1 cellular context compared by ENCODE assay signal in genomic region chr7:66281678-66282593, GRCh38.
TF ChIP-seq lines count a peak whose summit lies in the region.

No MANE protein-coding gene starts in this region.

TF ChIP-seq in K562, 482 proteins besides CTCF, POLR2A, EP300 and RAD21 (continued from another document and continues in another):
- no peak for TF ChIP-seq HMBOX1 (IDR thresholded peaks at IDR 0.05)
- TF ChIP-seq ZFX (CRISPR knock-in tag; IDR thresholded peaks at IDR 0.05) = no peak
- no peak for TF ChIP-seq STAT6 (CRISPR knock-in tag; IDR thresholded peaks at IDR 0.05)
- peak; percentile 65; the same call in 1 of the 2 replicates for TF ChIP-seq EHMT2 (IDR thresholded peaks at IDR 0.05)
- TF ChIP-seq SMARCA4 (IDR thresholded peaks at IDR 0.05) = peak; percentile 82
- no peak for TF ChIP-seq BDP1 (IDR thresholded peaks at IDR 0.05; ENCODE audit: insufficient read depth, insufficient read length)
- no peak for TF ChIP-seq ZNF212 (CRISPR knock-in tag; IDR thresholded peaks at IDR 0.05)
- no peak for TF ChIP-seq PRMT5 (CRISPR knock-in tag; IDR thresholded peaks at IDR 0.05)
- no peak for TF ChIP-seq SMARCB1 (IDR thresholded peaks at IDR 0.05; ENCODE audit: insufficient read length, low read depth)
- TF ChIP-seq SMAD2 (IDR thresholded peaks at IDR 0.05; ENCODE audit: low read depth, low read length) = no peak
- no peak for TF ChIP-seq FOXK2 (conservative IDR thresholded peaks at IDR 0.05 in 1 of 2, IDR thresholded peaks at IDR 0.05 in 1 of 2; ENCODE audit: low read depth in 2 of 2)
- TF ChIP-seq, protein P1, sequence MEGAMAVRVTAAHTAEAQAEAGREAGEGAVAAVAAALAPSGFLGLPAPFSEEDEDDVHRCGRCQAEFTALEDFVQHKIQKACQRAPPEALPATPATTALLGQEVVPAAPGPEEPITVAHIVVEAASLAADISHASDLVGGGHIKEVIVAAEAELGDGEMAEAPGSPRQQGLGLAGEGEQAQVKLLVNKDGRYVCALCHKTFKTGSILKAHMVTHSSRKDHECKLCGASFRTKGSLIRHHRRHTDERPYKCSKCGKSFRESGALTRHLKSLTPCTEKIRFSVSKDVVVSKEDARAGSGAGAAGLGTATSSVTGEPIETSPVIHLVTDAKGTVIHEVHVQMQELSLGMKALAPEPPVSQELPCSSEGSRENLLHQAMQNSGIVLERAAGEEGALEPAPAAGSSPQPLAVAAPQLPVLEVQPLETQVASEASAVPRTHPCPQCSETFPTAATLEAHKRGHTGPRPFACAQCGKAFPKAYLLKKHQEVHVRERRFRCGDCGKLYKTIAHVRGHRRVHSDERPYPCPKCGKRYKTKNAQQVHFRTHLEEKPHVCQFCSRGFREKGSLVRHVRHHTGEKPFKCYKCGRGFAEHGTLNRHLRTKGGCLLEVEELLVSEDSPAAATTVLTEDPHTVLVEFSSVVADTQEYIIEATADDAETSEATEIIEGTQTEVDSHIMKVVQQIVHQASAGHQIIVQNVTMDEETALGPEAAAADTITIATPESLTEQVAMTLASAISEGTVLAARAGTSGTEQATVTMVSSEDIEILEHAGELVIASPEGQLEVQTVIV (CRISPR knock-in tag; IDR thresholded peaks at IDR 0.05; ENCODE audit: borderline replicate concordance) = no peak
- TF ChIP-seq PREB (CRISPR knock-in tag; IDR thresholded peaks at IDR 0.05) = no peak
- TF ChIP-seq, protein P2, sequence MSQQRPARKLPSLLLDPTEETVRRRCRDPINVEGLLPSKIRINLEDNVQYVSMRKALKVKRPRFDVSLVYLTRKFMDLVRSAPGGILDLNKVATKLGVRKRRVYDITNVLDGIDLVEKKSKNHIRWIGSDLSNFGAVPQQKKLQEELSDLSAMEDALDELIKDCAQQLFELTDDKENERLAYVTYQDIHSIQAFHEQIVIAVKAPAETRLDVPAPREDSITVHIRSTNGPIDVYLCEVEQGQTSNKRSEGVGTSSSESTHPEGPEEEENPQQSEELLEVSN (IDR thresholded peaks at IDR 0.05; ENCODE audit: borderline replicate concordance in 1 of 2, extremely low read depth in 1 of 2, insufficient read depth in 1 of 2, insufficient read length in 1 of 2, low read depth in 1 of 2, low read length in 1 of 2, poor library complexity in 1 of 2, severe bottlenecking in 1 of 2) = no peak
- TF ChIP-seq NR2C1 (IDR thresholded peaks at IDR 0.05) = no peak
- no peak for TF ChIP-seq NR2C1 (tag; IDR thresholded peaks at IDR 0.05)
- TF ChIP-seq FOXO4 (CRISPR knock-in tag; IDR thresholded peaks at IDR 0.05) = no peak
- TF ChIP-seq MAZ (CRISPR knock-in tag; conservative IDR thresholded peaks at IDR 0.05 in 1 of 2, IDR thresholded peaks at IDR 0.05 in 1 of 2) = 0 out of 4 replicates have a peak, but pooled peaks of 1 of the 2 experiments have one; percentile 36
- no peak for TF ChIP-seq ZNF146 (CRISPR knock-in tag; IDR thresholded peaks at IDR 0.05; ENCODE audit: unreplicated experiment)
- TF ChIP-seq ZKSCAN1 (IDR thresholded peaks at IDR 0.05; ENCODE audit: low read depth, low read length) = no peak
- no peak for TF ChIP-seq NEUROD1 (IDR thresholded peaks at IDR 0.05; ENCODE audit: borderline replicate concordance, low read depth, low read length, partially characterized antibody)
- peak; percentile 67 for TF ChIP-seq ZNF395 (CRISPR knock-in tag; IDR thresholded peaks at IDR 0.05)
- TF ChIP-seq STAT5A (IDR thresholded peaks at IDR 0.05; ENCODE audit: borderline replicate concordance, low read length) = no peak
- TF ChIP-seq CEBPG (CRISPR knock-in tag; IDR thresholded peaks at IDR 0.05) = no peak
- no peak for TF ChIP-seq CEBPG (tag; conservative IDR thresholded peaks at IDR 0.05 in 1 of 2, IDR thresholded peaks at IDR 0.05 in 1 of 2)
- peak; percentile 32; the same call in 1 of the 2 replicates for TF ChIP-seq PTTG1 (tag; IDR thresholded peaks at IDR 0.05; ENCODE audit: low read depth)
- no peak for TF ChIP-seq NCOR1 (IDR thresholded peaks at IDR 0.05)
- TF ChIP-seq, protein P3, sequence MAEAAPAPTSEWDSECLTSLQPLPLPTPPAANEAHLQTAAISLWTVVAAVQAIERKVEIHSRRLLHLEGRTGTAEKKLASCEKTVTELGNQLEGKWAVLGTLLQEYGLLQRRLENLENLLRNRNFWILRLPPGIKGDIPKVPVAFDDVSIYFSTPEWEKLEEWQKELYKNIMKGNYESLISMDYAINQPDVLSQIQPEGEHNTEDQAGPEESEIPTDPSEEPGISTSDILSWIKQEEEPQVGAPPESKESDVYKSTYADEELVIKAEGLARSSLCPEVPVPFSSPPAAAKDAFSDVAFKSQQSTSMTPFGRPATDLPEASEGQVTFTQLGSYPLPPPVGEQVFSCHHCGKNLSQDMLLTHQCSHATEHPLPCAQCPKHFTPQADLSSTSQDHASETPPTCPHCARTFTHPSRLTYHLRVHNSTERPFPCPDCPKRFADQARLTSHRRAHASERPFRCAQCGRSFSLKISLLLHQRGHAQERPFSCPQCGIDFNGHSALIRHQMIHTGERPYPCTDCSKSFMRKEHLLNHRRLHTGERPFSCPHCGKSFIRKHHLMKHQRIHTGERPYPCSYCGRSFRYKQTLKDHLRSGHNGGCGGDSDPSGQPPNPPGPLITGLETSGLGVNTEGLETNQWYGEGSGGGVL (CRISPR knock-in tag; IDR thresholded peaks at IDR 0.05) = no peak
- peak; percentile 57 for TF ChIP-seq ARID1B (IDR thresholded peaks at IDR 0.05)
- no peak for TF ChIP-seq YY1 (IDR thresholded peaks at IDR 0.05; ENCODE audit: borderline replicate concordance in 1 of 3, control insufficient read depth in 1 of 3, extremely low read depth in 1 of 3, insufficient read depth in 3 of 3, insufficient read length in 1 of 3, insufficient replicate concordance in 2 of 3, low read depth in 1 of 3, low read length in 2 of 3)
- no peak for TF ChIP-seq ZBTB2 (IDR thresholded peaks at IDR 0.05)
- TF ChIP-seq, protein P4, sequence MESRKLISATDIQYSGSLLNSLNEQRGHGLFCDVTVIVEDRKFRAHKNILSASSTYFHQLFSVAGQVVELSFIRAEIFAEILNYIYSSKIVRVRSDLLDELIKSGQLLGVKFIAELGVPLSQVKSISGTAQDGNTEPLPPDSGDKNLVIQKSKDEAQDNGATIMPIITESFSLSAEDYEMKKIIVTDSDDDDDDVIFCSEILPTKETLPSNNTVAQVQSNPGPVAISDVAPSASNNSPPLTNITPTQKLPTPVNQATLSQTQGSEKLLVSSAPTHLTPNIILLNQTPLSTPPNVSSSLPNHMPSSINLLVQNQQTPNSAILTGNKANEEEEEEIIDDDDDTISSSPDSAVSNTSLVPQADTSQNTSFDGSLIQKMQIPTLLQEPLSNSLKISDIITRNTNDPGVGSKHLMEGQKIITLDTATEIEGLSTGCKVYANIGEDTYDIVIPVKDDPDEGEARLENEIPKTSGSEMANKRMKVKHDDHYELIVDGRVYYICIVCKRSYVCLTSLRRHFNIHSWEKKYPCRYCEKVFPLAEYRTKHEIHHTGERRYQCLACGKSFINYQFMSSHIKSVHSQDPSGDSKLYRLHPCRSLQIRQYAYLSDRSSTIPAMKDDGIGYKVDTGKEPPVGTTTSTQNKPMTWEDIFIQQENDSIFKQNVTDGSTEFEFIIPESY (CRISPR knock-in tag; IDR thresholded peaks at IDR 0.05) = no peak
- no peak for TF ChIP-seq ZNF324 (CRISPR knock-in tag; IDR thresholded peaks at IDR 0.05)
- no peak for TF ChIP-seq TAF1 (IDR thresholded peaks at IDR 0.05; ENCODE audit: control insufficient read depth, extremely low read depth, insufficient read depth, low read length, severe bottlenecking)
- TF ChIP-seq U2AF1 (optimal IDR thresholded peaks at IDR 0.05; ENCODE audit: low read depth, low read length) = no peak
